ENCODE assay signal across 8 cellular contexts in genomic region chr22:46762238-46763050, GRCh38. TPM values are rescaled to one million over a fixed set of nuclear protein-coding genes. Genes with fewer than 3 reads are reported as not detected.
DNase-seq lines count a peak whose midpoint lies in the region; ATAC-seq and TF ChIP-seq lines count a peak whose summit lies in the region.

Gene TBC1D22A (plus strand): TSS chr22:46762650. CDS start chr22:46762787, 137 bp downstream.

- H3F3A ChIP-seq in DOHH2 (ENCODE audit: control insufficient read depth, insufficient read depth): peaks cover 44% of the 10 kb centered on the region

- H3K9me2 ChIP-seq in DOHH2 (replicated peaks; ENCODE audit: control insufficient read depth, low read length): no peaks in the 10 kb centered on the region

- H3K27ac Mint-ChIP-seq in natural killer cell treated with Interleukin-12 subunit alpha and Interleukin-12 subunit beta and Interleukin-15 and Interleukin-18, amount 100 ng/mL, for 72 hours: peak within 1 kb of the TSS; percentile 100

- peak; percentile 98 for ATAC-seq in natural killer cell treated with Interleukin-12 subunit alpha and Interleukin-12 subunit beta and Interleukin-15 and Interleukin-18, amount 100 ng/mL, for 72 hours

- H3K4me3 ChIP-seq in DOHH2 (ENCODE audit: low read length) (peak within 1 kb of the TSS; percentile 91), fibroblast of pulmonary artery (replicated peaks; ENCODE audit: low read depth, low read length) (peak within 1 kb of the TSS; percentile 98)

- H3K27ac ChIP-seq in DOHH2 (ENCODE audit: low read depth, low read length): peak within 1 kb of the TSS; percentile 94

- H3K36me3 Mint-ChIP-seq in natural killer cell treated with Interleukin-12 subunit alpha and Interleukin-12 subunit beta and Interleukin-15 and Interleukin-18, amount 100 ng/mL, for 72 hours: no peaks in the 10 kb centered on the region

- H3K4me1 ChIP-seq in DOHH2 (ENCODE audit: control insufficient read depth, low read length): peaks cover 63% of the 10 kb centered on the region

- TF ChIP-seq CTCF in DOHH2 (IDR thresholded peaks at IDR 0.05; ENCODE audit: low read depth, low read length, poor library complexity, severe bottlenecking) (no peak), fibroblast of pulmonary artery (IDR thresholded peaks at IDR 0.05; ENCODE audit: low read length, missing control alignments) (no peak)

- H3K79me2 ChIP-seq in DOHH2 (ENCODE audit: control insufficient read depth, low read length): peaks cover 65% of the 10 kb centered on the region

- peak; percentile 77 for DNase-seq in GOT3 (lab: John Stamatoyannopoulos, UW)
- peak; percentile 92 for DNase-seq in LoVo (ENCODE audit: low spot score)
- DNase-seq in SHP77 (lab: John Stamatoyannopoulos, UW): peak; percentile 94 to 95
- peak; percentile 93 for DNase-seq in activated effector memory CD4-positive, alpha-beta T cell treated with Interleukin-2 at 50 U/mL for 16 hours
- DNase-seq in fibroblast of pulmonary artery (ENCODE audit: low read depth): peak; percentile 94
- peak; percentile 95 for DNase-seq in natural killer cell treated with Interleukin-12 subunit alpha and Interleukin-12 subunit beta and Interleukin-15 and Interleukin-18, amount 100 ng/mL, for 72 hours (ENCODE audit: low spot score)
- peak; percentile 92 for DNase-seq in stimulated activated naive CD4-positive, alpha-beta T cell treated with Interleukin-2 at 50 U/mL for 16 hours (lab: John Stamatoyannopoulos, UW)

- peak within 1 kb of the TSS; percentile 100 for H3K4me3 Mint-ChIP-seq in natural killer cell treated with Interleukin-12 subunit alpha and Interleukin-12 subunit beta and Interleukin-15 and Interleukin-18, amount 100 ng/mL, for 72 hours

- H3K9me3 ChIP-seq in DOHH2 (ENCODE audit: control insufficient read depth, insufficient read depth, low read length): no peaks in the 10 kb centered on the region

- peaks cover 55% of the 10 kb centered on the region in 2 donors for H3K4me1 Mint-ChIP-seq in natural killer cell treated with Interleukin-12 subunit alpha and Interleukin-12 subunit beta and Interleukin-15 and Interleukin-18, amount 100 ng/mL, for 72 hours (ENCODE audit: low read depth in 2 of 2)

- H3K36me3 ChIP-seq in DOHH2 (ENCODE audit: control insufficient read depth, low read length): peaks cover 51% of the 10 kb centered on the region

- no peaks in the 10 kb centered on the region for H3K27me3 Mint-ChIP-seq in natural killer cell treated with Interleukin-12 subunit alpha and Interleukin-12 subunit beta and Interleukin-15 and Interleukin-18, amount 100 ng/mL, for 72 hours

- H4K20me1 ChIP-seq in DOHH2 (ENCODE audit: control insufficient read depth, insufficient read depth, low read depth, low read length): peaks cover 4% of the 10 kb centered on the region; the same call in 1 of the 2 replicates

- no peaks in the 10 kb centered on the region for H3K27me3 ChIP-seq in DOHH2 (ENCODE audit: control insufficient read depth, low read length)

- peak within 1 kb of the TSS; percentile 83 for H3K4me2 ChIP-seq in DOHH2 (ENCODE audit: low read length)

- H3K9me3 Mint-ChIP-seq in natural killer cell treated with Interleukin-12 subunit alpha and Interleukin-12 subunit beta and Interleukin-15 and Interleukin-18, amount 100 ng/mL, for 72 hours: no peaks in the 10 kb centered on the region

RNA-seq across cellular contexts. Expression of gene TBC1D22A, which starts in this region (rescaled TPM):
- 10 to 100 TPM; 31.9 to 43.4 TPM for total RNA-seq in natural killer cell treated with Interleukin-12 subunit alpha and Interleukin-12 subunit beta and Interleukin-15 and Interleukin-18, amount 100 ng/mL, for 72 hours

Comparison
In these comparisons a context has a peak if more than half of its experiments do, and no peak if none do; other contexts are left out.
1. Peak in every context shown above with its lines: DNase-seq, ATAC-seq, H3K4me3 ChIP-seq and H3K27ac ChIP-seq.